Comparison of ENCODE assay signal across 13 cellular contexts in the genomic region with DNA sequence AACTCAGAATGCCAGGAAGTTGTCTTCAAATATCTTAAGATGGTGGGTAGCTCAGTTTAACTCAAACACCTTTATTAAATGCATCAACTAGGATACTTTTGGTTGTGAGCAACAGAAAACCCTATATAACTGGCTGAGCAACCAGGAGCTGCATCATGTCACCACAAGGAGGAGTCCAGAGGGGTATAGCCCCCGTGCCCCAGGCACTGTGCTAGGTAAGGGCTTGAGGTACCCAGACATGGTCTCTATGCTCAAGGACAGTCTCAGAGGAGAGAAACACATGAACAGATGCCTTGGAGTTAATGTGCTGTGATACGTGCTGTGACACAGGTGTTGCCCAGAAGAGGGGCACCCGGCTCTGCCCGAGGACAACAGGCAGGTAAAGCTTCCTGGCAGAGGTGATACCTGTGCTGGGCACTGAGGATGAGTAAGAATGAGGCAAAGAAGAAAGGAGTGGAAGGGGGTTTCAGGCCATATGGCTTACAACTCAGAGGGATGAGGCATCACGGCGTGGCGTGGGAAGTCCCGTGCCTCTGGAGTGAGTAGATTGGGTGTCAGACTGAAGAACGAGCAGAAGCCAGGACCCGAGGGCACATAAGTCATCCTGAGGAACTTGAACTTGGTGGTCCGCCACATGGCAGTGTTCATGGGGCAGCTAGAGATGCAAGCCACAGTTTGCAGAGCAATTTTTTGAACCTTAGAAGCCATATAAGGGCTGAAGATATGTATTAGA. TPM values are rescaled to one million over a fixed set of nuclear protein-coding genes. Genes with fewer than 3 reads are reported as not detected.
DNase-seq lines count a peak whose midpoint lies in the region; ATAC-seq, FAIRE-seq and TF ChIP-seq lines count a peak whose summit lies in the region.
"Had no signal": no experiment of that assay in that cellular context is flagged by ENCODE, and none has a peak within 500 bp of the region (broad histone marks: within the 10 kb centered on the region; RNA-seq: fewer than 3 reads in every experiment).

No MANE protein-coding gene starts in this region.

- dilution Hi-C loops in IMR-90 (cut with HindIII; ENCODE audit: low sequenced_read_pairs, unreplicated experiment): no loop called here

- FAIRE-seq in K562 (lab: Jason Lieb, UNC): no peak

- H3K4me3 ChIP-seq in IMR-90 (ENCODE audit: insufficient read depth, low read depth, low read length): no peak overlapping the region
- H3K4me3 ChIP-seq in K562: no peak overlapping the region

- no peak overlapping the region for H3K9ac ChIP-seq in IMR-90 (ENCODE audit: low read depth, low read length)
- H3K9ac ChIP-seq in K562 (ENCODE audit: insufficient read depth in 1 of 2, low read depth in 2 of 2, low read length in 2 of 2): no peak overlapping the region

- ATAC-seq in IMR-90 (ENCODE audit: low read depth) (0 out of 2 replicates have a peak, but pooled peaks have one; percentile 16), K562 (peak; percentile 66)
- peak; percentile 78 for ATAC-seq in stimulated activated effector memory CD8-positive, alpha-beta T cell treated with anti-CD3 and anti-CD28 coated beads, Interleukin-12 subunit alpha, Interleukin-12 subunit beta, amount 100 ng/mL, for 72 hours
- ATAC-seq: sciatic nerve had no signal

- H3K23ac ChIP-seq in IMR-90 (ENCODE audit: low read depth, low read length): no peak overlapping the region

- H3K27me3 ChIP-seq in IMR-90 (ENCODE audit: control insufficient read depth, insufficient read depth, low read length) (no peaks in the 10 kb centered on the region; the same call in 1 of the 2 replicates), K562 (ENCODE audit: control insufficient read depth in 2 of 2, insufficient read depth in 2 of 2, low read length in 2 of 2) (no peaks in the 10 kb centered on the region)

- no peak overlapping the region for H4K5ac ChIP-seq in IMR-90 (ENCODE audit: low read depth, low read length)

- H3K4me2 ChIP-seq in IMR-90 (ENCODE audit: low read depth, low read length) (no peak overlapping the region), K562 (ENCODE audit: insufficient read depth, low read length) (peak overlapping the region; percentile 18; the same call in 1 of the 2 replicates)

- peaks cover 13% of the 10 kb centered on the region for H3K4me1 ChIP-seq in IMR-90 (ENCODE audit: control insufficient read depth, insufficient read depth, low read length)
- H3K4me1 ChIP-seq in K562 (replicated peaks in 1 of 2; ENCODE audit: control insufficient read depth in 2 of 2, insufficient read depth in 2 of 2, low read length in 2 of 2): peaks cover 15 to 21% of the 10 kb centered on the region in 2 experiments; a peak in 4 of 5 replicates

- peaks cover 49% of the 10 kb centered on the region for H3K4me1 Mint-ChIP-seq in stimulated activated effector memory CD8-positive, alpha-beta T cell treated with anti-CD3 and anti-CD28 coated beads, Interleukin-12 subunit alpha, Interleukin-12 subunit beta, amount 100 ng/mL, for 72 hours

- no peak overlapping the region for H4K91ac ChIP-seq in IMR-90 (ENCODE audit: insufficient read depth, low read depth, low read length)

- H2BK20ac ChIP-seq in IMR-90 (ENCODE audit: low read depth, low read length): no peak overlapping the region; the same call in 1 of the 2 replicates

- H2AK9ac ChIP-seq in IMR-90 (replicated peaks; ENCODE audit: low read depth, low read length, poor library complexity): peak overlapping the region; percentile 8

- H3K56ac ChIP-seq in IMR-90 (ENCODE audit: extremely low read depth, insufficient read depth, low read length): no peak overlapping the region

- no peaks in the 10 kb centered on the region for H3K36me3 Mint-ChIP-seq in stimulated activated effector memory CD8-positive, alpha-beta T cell treated with anti-CD3 and anti-CD28 coated beads, Interleukin-12 subunit alpha, Interleukin-12 subunit beta, amount 100 ng/mL, for 72 hours

- no peak overlapping the region for H4K8ac ChIP-seq in IMR-90 (ENCODE audit: low read depth in 2 of 2, low read length in 2 of 2)

- no peak overlapping the region for H3K18ac ChIP-seq in IMR-90 (ENCODE audit: low read depth, low read length)

- 0 out of 4 replicates have a peak, but pooled peaks cover 0 to 3% of the 10 kb centered on the region in 2 experiments for H3K79me1 ChIP-seq in IMR-90 (ENCODE audit: low read depth in 1 of 2, low read length in 2 of 2)

- H3K27ac Mint-ChIP-seq in stimulated activated effector memory CD8-positive, alpha-beta T cell treated with anti-CD3 and anti-CD28 coated beads, Interleukin-12 subunit alpha, Interleukin-12 subunit beta, amount 100 ng/mL, for 72 hours: peak overlapping the region; percentile 57

- no TSS peak for BruUV-seq in IMR-90 (replicated peaks; lab: Mats Ljungman, UMichigan)
- no TSS peak for BruUV-seq in K562 (replicated peaks; lab: Mats Ljungman, UMichigan)

- no peak overlapping the region for H2BK5ac ChIP-seq in IMR-90 (ENCODE audit: low read depth, low read length, poor library complexity, severe bottlenecking)

- intact Hi-C loops in IMR-90 (cut with micrococcal nuclease): no loop called here
- intact Hi-C loops in K562 (cut with micrococcal nuclease): no loop called here

- H3K27ac ChIP-seq in IMR-90 (ENCODE audit: insufficient read depth, low read length) (no peak overlapping the region), K562 (ENCODE audit: extremely low read depth, low read depth, low read length) (no peak overlapping the region)
- H3K27ac ChIP-seq: C4-2B had no signal

- H2AK5ac ChIP-seq in IMR-90 (ENCODE audit: low read depth, low read length): peak overlapping the region; percentile 36

- TF ChIP-seq RAD21 in IMR-90 (IDR thresholded peaks at IDR 0.05; ENCODE audit: low read length) (no peak), K562 (CRISPR knock-in tag; conservative IDR thresholded peaks at IDR 0.05 in 1 of 2, IDR thresholded peaks at IDR 0.05 in 1 of 2) (no peak)

- peak; percentile 38 for DNase-seq in stimulated activated CD4-positive, alpha-beta T cell treated with anti-CD3 and anti-CD28 coated beads, Interleukin-15, amount 100 ng/mL, for 24 hours
- DNase-seq in stimulated activated CD4-positive, alpha-beta T cell treated with anti-CD3 and anti-CD28 coated beads, Interleukin-4, amount 100 ng/mL, for 24 hours: no peak
- DNase-seq in IMR-90 (peak; percentile 86), K562 (ENCODE audit: extremely low read depth in 1 of 4, low spot score in 3 of 4) (no peak), T-helper 1 cell (no peak), midbrain (lab: John Stamatoyannopoulos, UW) (no peak), NCI-H187 (lab: John Stamatoyannopoulos, UW) (no peak)
- no peak for DNase-seq in stimulated activated effector memory CD8-positive, alpha-beta T cell treated with anti-CD3 and anti-CD28 coated beads, Interleukin-12 subunit alpha, Interleukin-12 subunit beta, amount 100 ng/mL, for 72 hours (ENCODE audit: low spot score in 2 of 2)
- DNase-seq: DMS79 treated with DMSO at 0.1 percent for 48 hours, NCI-H146, T-helper 9 cell had no signal

- POLR2A ChIA-PET in IMR-90 (lab: Charles Lee; ENCODE audit: unreplicated experiment) (interaction anchor here (0.6 kb wide), 1 partner anchor 95 kb away, joined by 3 read pairs; no protein-coding TSS in a partner anchor), K562 (lab: Yijun Ruan, JAX) (interaction anchor here (0.9 to 1.0 kb wide), 2 partner anchors 9 to 731 kb away, joined by 3 to 4 read pairs; no protein-coding TSS in a partner anchor)

- no peak overlapping the region for H3K4me3 Mint-ChIP-seq in stimulated activated effector memory CD8-positive, alpha-beta T cell treated with anti-CD3 and anti-CD28 coated beads, Interleukin-12 subunit alpha, Interleukin-12 subunit beta, amount 100 ng/mL, for 72 hours

- TF ChIP-seq CTCF in IMR-90 (conservative IDR thresholded peaks at IDR 0.05; ENCODE audit: low read depth, low read length): no peak
- TF ChIP-seq CTCF in K562 (IDR thresholded peaks at IDR 0.05 in 2 of 3, conservative IDR thresholded peaks at IDR 0.05 in 1 of 3; ENCODE audit: insufficient read depth in 2 of 3, low read depth in 1 of 3, low read length in 3 of 3): no peak

- H3K9me3 ChIP-seq in IMR-90 (ENCODE audit: control insufficient read depth, insufficient read depth, low read length) (peaks cover 3% of the 10 kb centered on the region), K562 (replicated peaks; ENCODE audit: control insufficient read depth, insufficient read depth, low read depth, low read length) (peaks cover 3% of the 10 kb centered on the region; the same call in 1 of the 2 replicates)

- H2BK15ac ChIP-seq in IMR-90 (ENCODE audit: low read depth, low read length): peak overlapping the region; percentile 23; the same call in 1 of the 3 replicates

- no peak overlapping the region; the same call in 1 of the 2 replicates for H3K14ac ChIP-seq in IMR-90 (replicated peaks; ENCODE audit: low read depth, low read length)

- no peak overlapping the region for H3K4ac ChIP-seq in IMR-90 (ENCODE audit: low read depth, low read length)

- H3K9me1 ChIP-seq in IMR-90 (ENCODE audit: insufficient read depth, low read length) (peaks cover 13% of the 10 kb centered on the region), K562 (ENCODE audit: control insufficient read depth, insufficient read depth, low read length) (no peaks in the 10 kb centered on the region)

- peak overlapping the region; percentile 29 for H2AFZ ChIP-seq in IMR-90 (replicated peaks; ENCODE audit: low read length, poor library complexity)
- H2AFZ ChIP-seq in K562 (ENCODE audit: low read depth, low read length): peak overlapping the region; percentile 86

- CTCF ChIA-PET in IMR-90 (lab: Yijun Ruan, JAX): no interaction called here
- CTCF ChIA-PET in K562 (lab: Yijun Ruan, JAX; ENCODE audit: low intra/inter-chr PET ratio): no interaction called here

- WGBS in IMR-90 (ENCODE audit: extremely low coverage in 2 of 2, insufficient read length in 1 of 2), 2 experiments: 52% methylated on average over 6 of the region's 11 CpGs; no CpG with 5 or more reads in 1 of the 2 experiments
- 78% methylated on average over 8 of the region's 11 CpGs for WGBS in K562 (ENCODE audit: insufficient coverage, low coverage, missing lambda C conversion rate)

- no peak for TF ChIP-seq EP300 in K562 (IDR thresholded peaks at IDR 0.05; ENCODE audit: low read length)

- H2BK120ac ChIP-seq in IMR-90 (ENCODE audit: low read depth, low read length): 0 out of 2 replicates have a peak overlapping the region, but pooled peaks have one; percentile 33

- peaks cover 2% of the 10 kb centered on the region for H3K9me3 Mint-ChIP-seq in stimulated activated effector memory CD8-positive, alpha-beta T cell treated with anti-CD3 and anti-CD28 coated beads, Interleukin-12 subunit alpha, Interleukin-12 subunit beta, amount 100 ng/mL, for 72 hours

- in situ Hi-C loops in IMR-90 (cut with MboI; ENCODE audit: low sequenced_read_pairs) (no loop called here), K562 (cut with MboI) (no loop called here)

- no peaks in the 10 kb centered on the region for H3K36me3 ChIP-seq in IMR-90 (ENCODE audit: control insufficient read depth, insufficient read depth, low read length)
- no peaks in the 10 kb centered on the region for H3K36me3 ChIP-seq in K562 (ENCODE audit: control insufficient read depth, insufficient read depth, low read length)

- H3K79me2 ChIP-seq in K562 (ENCODE audit: control insufficient read depth, insufficient read depth, low read length): no peaks in the 10 kb centered on the region

- H4K20me1 ChIP-seq in IMR-90 (ENCODE audit: insufficient read depth, low read length) (no peaks in the 10 kb centered on the region), K562 (replicated peaks; ENCODE audit: control insufficient read depth, insufficient read depth, low read length) (no peaks in the 10 kb centered on the region)

- TF ChIP-seq POLR2A in IMR-90 (IDR thresholded peaks at IDR 0.05; ENCODE audit: low read depth, low read length): no peak
- TF ChIP-seq POLR2A in K562 (conservative IDR thresholded peaks at IDR 0.05): no peak

RNA-seq across cellular contexts. Expression of a gene that starts 32.0 kb away (rescaled TPM):
- 71.7 and 95.3 TPM in 2 replicates for total RNA-seq in IMR-90 (2012; rRNA removed)
- polyA plus RNA-seq in IMR-90 (2012; rRNA removed): 31.3 and 38.2 TPM in 2 replicates
- polyA plus RNA-seq in IMR-90 (2012; cell fraction: cytosol; rRNA removed): 5.8 and 13.0 TPM in 2 replicates
- polyA plus RNA-seq in IMR-90 (2012; cell fraction: nucleus; rRNA removed; ENCODE audit: low replicate concordance): 6.4 and 42.5 TPM in 2 replicates
- total RNA-seq in K562 (2011; cell fraction: chromatin; rRNA removed; ENCODE audit: low replicate concordance): 40.4 and 84.2 TPM in 2 replicates
- 26.8 and 29.9 TPM in 2 replicates for total RNA-seq in K562 (2011; cell fraction: nucleolus; rRNA removed)
- 50.8 and 86.8 TPM in 2 replicates for total RNA-seq in K562 (2011; cell fraction: nucleoplasm; rRNA removed)
- total RNA-seq in K562 (2014; rRNA removed): 48.3 and 52.6 TPM in 2 replicates
- total RNA-seq in K562 (2014; rRNA removed; fragmentation: Illumina TruSeq; extraction: Trizol): 70.6 and 78.4 TPM in 2 replicates
- total RNA-seq in K562 (2015; rRNA removed; fragmentation: Illumina TruSeq; extraction: Trizol): 91.8 and 94.4 TPM in 2 replicates
- 70.4 and 74.7 TPM in 2 replicates for total RNA-seq in K562 (2021)
- 62.8 and 85.9 TPM in 2 replicates for polyA plus RNA-seq in K562 (2011; rRNA removed)
- 21.4 and 31.9 TPM in 2 replicates for polyA plus RNA-seq in K562 (2011; cell fraction: cytosol; rRNA removed)
- 30.5 and 39.5 TPM in 2 replicates for polyA plus RNA-seq in K562 (2011; cell fraction: nucleus; rRNA removed)
- polyA plus RNA-seq in K562 (2012): 51.1 and 51.6 TPM in 2 replicates
- 66.0 and 70.1 TPM in 2 replicates for polyA plus RNA-seq in K562 (2014; fragmentation: Illumina TruSeq; extraction: Trizol)
- 10 to 100 TPM; 27.2 to 37.4 TPM for polyA plus RNA-seq in K562 (2014; fragmentation: Nextera tagmentation; extraction: Ambion mirVana)
- polyA plus RNA-seq in K562 (2014; rRNA removed): 51.8 and 52.8 TPM in 2 replicates
- 113 and 122 TPM in 2 replicates for polyA minus RNA-seq in K562 (2011; rRNA and poly(A)+ RNA removed)
- polyA minus RNA-seq in K562 (2011; cell fraction: cytosol; rRNA and poly(A)+ RNA removed): 46.9 and 70.5 TPM in 2 replicates
- 28.0 and 46.1 TPM in 2 replicates for polyA minus RNA-seq in K562 (2011; cell fraction: nucleus; rRNA and poly(A)+ RNA removed)

Comparison
In these comparisons a context has a peak if more than half of its experiments do, and no peak if none do; other contexts are left out.
1. DNase-seq: peak in stimulated activated CD4-positive, alpha-beta T cell treated with anti-CD3 and anti-CD28 coated beads, Interleukin-15, amount 100 ng/mL, for 24 hours (single experiment) and IMR-90 (single experiment); none in stimulated activated CD4-positive, alpha-beta T cell treated with anti-CD3 and anti-CD28 coated beads, Interleukin-4, amount 100 ng/mL, for 24 hours (single experiment), K562 (0 of 4), stimulated activated effector memory CD8-positive, alpha-beta T cell treated with anti-CD3 and anti-CD28 coated beads, Interleukin-12 subunit alpha, Interleukin-12 subunit beta, amount 100 ng/mL, for 72 hours (0 of 2), T-helper 1 cell (0 of 5), midbrain (single experiment) and NCI-H187 (0 of 2).
2. ATAC-seq: peak in every context shown above with its lines; median percentile 78 in stimulated activated effector memory CD8-positive, alpha-beta T cell treated with anti-CD3 and anti-CD28 coated beads, Interleukin-12 subunit alpha, Interleukin-12 subunit beta, amount 100 ng/mL, for 72 hours; 66 in K562; 16 in IMR-90.